21 cellular contexts compared by ENCODE assay signal in the genomic region with DNA sequence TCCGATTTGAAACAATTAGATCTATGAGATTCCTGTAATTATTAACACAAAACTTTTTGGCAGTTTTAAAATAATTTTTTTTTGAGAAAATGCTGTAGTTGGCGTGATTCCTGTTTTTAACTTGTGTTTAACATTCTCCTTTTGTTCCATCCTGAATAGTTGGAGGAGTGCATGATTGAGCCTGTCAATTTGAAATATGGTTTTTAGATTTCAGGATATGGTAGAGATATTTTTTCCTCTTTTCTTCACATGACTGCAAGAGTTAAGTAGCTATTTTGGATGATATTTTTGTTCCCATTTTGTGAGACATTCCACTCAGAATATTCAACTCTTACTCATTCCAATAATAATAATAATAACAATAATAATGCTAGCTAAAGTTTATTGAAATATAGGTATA.
DNase-seq lines count a peak whose midpoint lies in the region; ATAC-seq, FAIRE-seq and TF ChIP-seq lines count a peak whose summit lies in the region.
"Had no signal": no experiment of that assay in that cellular context is flagged by ENCODE, and none has a peak within 500 bp of the region (broad histone marks: within the 10 kb centered on the region; RNA-seq: fewer than 3 reads in every experiment).

No MANE protein-coding gene starts in this region.

- 73% methylated on average over 2 of the region's 2 CpGs for WGBS in SK-N-SH (ENCODE audit: low lambda C conversion rate)
- WGBS in K562 (ENCODE audit: insufficient coverage, low coverage, missing lambda C conversion rate): 85% methylated on average over 2 of the region's 2 CpGs
- WGBS in adrenal gland, 4 donors: 86 to 99% (median 91%) methylated on average over 2 of the region's 2 CpGs

- H3K9me3 ChIP-seq in SK-N-SH: no peaks in the 10 kb centered on the region
- H3K9me3 ChIP-seq in K562 (replicated peaks; ENCODE audit: control insufficient read depth, insufficient read depth, low read depth, low read length): no peaks in the 10 kb centered on the region
- H3K9me3 ChIP-seq in adrenal gland (replicated peaks in 1 of 3): no peaks in the 10 kb centered on the region
- H3K9me3 ChIP-seq: A549, Caco-2 had no signal

- BruUV-seq in K562 (replicated peaks; lab: Mats Ljungman, UMichigan): no TSS peak

- no peaks in the 10 kb centered on the region for H3K27me3 ChIP-seq in SK-N-SH (ENCODE audit: insufficient read depth)
- no peaks in the 10 kb centered on the region for H3K27me3 ChIP-seq in K562 (ENCODE audit: control insufficient read depth in 2 of 2, insufficient read depth in 2 of 2, low read length in 2 of 2)
- H3K27me3 ChIP-seq in adrenal gland: no peaks in the 10 kb centered on the region
- H3K27me3 ChIP-seq: BLaER1 treated with 17β-estradiol and CSF1 and Interleukin-3, amounts not matched to agents 10 nM and 100 nM had no signal

- no peak overlapping the region for H3K9ac ChIP-seq in SK-N-SH
- no peak overlapping the region for H3K9ac ChIP-seq in K562 (ENCODE audit: insufficient read depth in 1 of 2, low read depth in 2 of 2, low read length in 2 of 2)
- H3K9ac ChIP-seq: BLaER1 treated with 17β-estradiol and CSF1 and Interleukin-3, amounts not matched to agents 10 nM and 100 nM had no signal

- no peak for TF ChIP-seq CTCF in SK-N-SH (IDR thresholded peaks at IDR 0.05)
- TF ChIP-seq CTCF in K562 (IDR thresholded peaks at IDR 0.05 in 2 of 3, conservative IDR thresholded peaks at IDR 0.05 in 1 of 3; ENCODE audit: insufficient read depth in 2 of 3, low read depth in 1 of 3, low read length in 3 of 3): no peak
- TF ChIP-seq CTCF in adrenal gland (IDR thresholded peaks at IDR 0.05): no peak
- TF ChIP-seq CTCF in glutamatergic neuron (IDR thresholded peaks at IDR 0.05; ENCODE audit: partially characterized antibody, unreplicated experiment): no peak

- H3K27ac ChIP-seq in SK-N-SH (ENCODE audit: low read depth in 2 of 2, low read length in 1 of 2) (no peak overlapping the region), K562 (ENCODE audit: extremely low read depth, low read depth, low read length) (no peak overlapping the region), adrenal gland (no peak overlapping the region)
- H3K27ac ChIP-seq: 22Rv1; A549; BLaER1 treated with 17β-estradiol and CSF1 and Interleukin-3, amounts not matched to agents 10 nM and 100 nM; C4-2B had no signal

- H3K4me3 ChIP-seq in SK-N-SH (ENCODE audit: low read depth in 2 of 2, low read length in 1 of 2): no peak overlapping the region
- H3K4me3 ChIP-seq in K562: no peak overlapping the region
- no peak overlapping the region for H3K4me3 ChIP-seq in adrenal gland
- H3K4me3 ChIP-seq: A549; BLaER1 treated with 17β-estradiol and CSF1 and Interleukin-3, amounts not matched to agents 10 nM and 100 nM; GM12878 had no signal

- CTCF ChIA-PET in SK-N-SH (lab: Yijun Ruan, JAX): no interaction called here
- CTCF ChIA-PET in K562 (lab: Yijun Ruan, JAX; ENCODE audit: low intra/inter-chr PET ratio): no interaction called here

- POLR2A ChIA-PET in SK-N-SH (lab: Yijun Ruan, JAX) (no interaction called here), K562 (lab: Yijun Ruan, JAX) (interaction anchor here (0.6 kb wide), 1 partner anchor 189 kb away, joined by 3 read pairs; no protein-coding TSS in a partner anchor)

- H3K9me1 ChIP-seq in K562 (ENCODE audit: control insufficient read depth, insufficient read depth, low read length): no peaks in the 10 kb centered on the region

- TF ChIP-seq EP300 in SK-N-SH (IDR thresholded peaks at IDR 0.05; ENCODE audit: borderline replicate concordance in 1 of 2, low read depth in 1 of 2, low read length in 1 of 2): no peak
- no peak for TF ChIP-seq EP300 in K562 (IDR thresholded peaks at IDR 0.05; ENCODE audit: low read length)

- H3K36me3 ChIP-seq in SK-N-SH (replicated peaks in 1 of 2; ENCODE audit: control insufficient read depth in 1 of 2, insufficient read depth in 2 of 2, low read length in 1 of 2) (no peaks in the 10 kb centered on the region), K562 (ENCODE audit: control insufficient read depth, insufficient read depth, low read length) (no peaks in the 10 kb centered on the region), adrenal gland (replicated peaks in 1 of 2) (no peaks in the 10 kb centered on the region)
- H3K36me3 ChIP-seq: BLaER1 treated with 17β-estradiol and CSF1 and Interleukin-3, amounts not matched to agents 10 nM and 100 nM had no signal

- H3K79me2 ChIP-seq in SK-N-SH (ENCODE audit: insufficient read depth) (no peaks in the 10 kb centered on the region), K562 (ENCODE audit: control insufficient read depth, insufficient read depth, low read length) (no peaks in the 10 kb centered on the region)

- in situ Hi-C loops in K562 (cut with MboI): no loop called here

- H3K9me2 ChIP-seq in SK-N-SH: no peaks in the 10 kb centered on the region

- no peak for TF ChIP-seq RAD21 in SK-N-SH (IDR thresholded peaks at IDR 0.05; ENCODE audit: low read length)
- TF ChIP-seq RAD21 in K562 (CRISPR knock-in tag; conservative IDR thresholded peaks at IDR 0.05 in 1 of 2, IDR thresholded peaks at IDR 0.05 in 1 of 2): no peak

- ATAC-seq in SK-N-SH treated with all-trans-retinoic acid at 6 μM for 48 hours (no peak), K562 (no peak)
- ATAC-seq: A549; CD8-positive, alpha-beta T cell; GM12878 had no signal

- FAIRE-seq in K562 (lab: Jason Lieb, UNC): peak; percentile 49
- FAIRE-seq: A549, D721Med, G401.6, GM12878, GM12892, GM18507 had no signal

- no peak for TF ChIP-seq POLR2A in K562 (conservative IDR thresholded peaks at IDR 0.05)
- TF ChIP-seq POLR2A in adrenal gland (IDR thresholded peaks at IDR 0.05): no peak

- H3K9me3 Mint-ChIP-seq in glutamatergic neuron (ENCODE audit: unreplicated experiment): no peaks in the 10 kb centered on the region
- H3K9me3 Mint-ChIP-seq: CD4-positive, alpha-beta T cell; CD8-positive, alpha-beta T cell had no signal

- H3K4me3 Mint-ChIP-seq in glutamatergic neuron (ENCODE audit: unreplicated experiment): no peak overlapping the region
- H3K4me3 Mint-ChIP-seq: B cell; CD4-positive, alpha-beta T cell; CD8-positive, alpha-beta T cell had no signal

- H3F3A ChIP-seq in SK-N-SH (replicated peaks; ENCODE audit: insufficient read depth): no peaks in the 10 kb centered on the region

- peaks cover 5% of the 10 kb centered on the region for H3K4me1 Mint-ChIP-seq in glutamatergic neuron (ENCODE audit: low read depth, unreplicated experiment)

- H3K27me3 Mint-ChIP-seq in glutamatergic neuron (ENCODE audit: unreplicated experiment): no peaks in the 10 kb centered on the region
- H3K27me3 Mint-ChIP-seq: B cell; CD4-positive, alpha-beta T cell had no signal

- no peak overlapping the region for H3K27ac Mint-ChIP-seq in glutamatergic neuron (ENCODE audit: unreplicated experiment)
- H3K27ac Mint-ChIP-seq: B cell; CD4-positive, alpha-beta T cell; CD8-positive, alpha-beta T cell had no signal

- intact Hi-C loops in K562 (cut with micrococcal nuclease) (no loop called here), adrenal gland (cut with DNase I) (no loop called here)

- DNase-seq in SK-N-SH (no peak), K562 (ENCODE audit: extremely low read depth in 1 of 4, low spot score in 3 of 4) (no peak), adrenal gland (no peak), glutamatergic neuron (no peak)
- DNase-seq: AML-193; Caco-2; Calu3; CD4-positive, alpha-beta T cell; CD8-positive, alpha-beta T cell; DMS79 treated with DMSO at 0.1 percent for 48 hours had no signal

- H3K4me1 ChIP-seq in SK-N-SH (ENCODE audit: control insufficient read depth in 1 of 2, insufficient read depth in 2 of 2, low read depth in 1 of 2, low read length in 1 of 2) (peaks cover 0 to 5% of the 10 kb centered on the region in 2 experiments; a peak in 1 of 4 replicates), K562 (replicated peaks in 1 of 2; ENCODE audit: control insufficient read depth in 2 of 2, insufficient read depth in 2 of 2, low read length in 2 of 2) (peaks cover 4 to 10% of the 10 kb centered on the region in 2 experiments; a peak in 3 of 5 replicates), adrenal gland (replicated peaks in 1 of 2) (no peaks in the 10 kb centered on the region)
- H3K4me1 ChIP-seq: A549, Caco-2 had no signal

- H3K36me3 Mint-ChIP-seq in glutamatergic neuron (ENCODE audit: unreplicated experiment): no peaks in the 10 kb centered on the region
- H3K36me3 Mint-ChIP-seq: CD8-positive, alpha-beta T cell had no signal

- H4K20me1 ChIP-seq in SK-N-SH (ENCODE audit: insufficient read depth) (no peaks in the 10 kb centered on the region), K562 (replicated peaks; ENCODE audit: control insufficient read depth, insufficient read depth, low read length) (no peaks in the 10 kb centered on the region)
- H4K20me1 ChIP-seq: BLaER1 treated with 17β-estradiol and CSF1 and Interleukin-3, amounts not matched to agents 10 nM and 100 nM had no signal

- no peak overlapping the region for H2AFZ ChIP-seq in SK-N-SH (ENCODE audit: low read depth)
- H2AFZ ChIP-seq in K562 (ENCODE audit: low read depth, low read length): no peak overlapping the region

- H3K4me2 ChIP-seq in SK-N-SH: no peak overlapping the region
- no peak overlapping the region for H3K4me2 ChIP-seq in K562 (ENCODE audit: insufficient read depth, low read length)
- H3K4me2 ChIP-seq: A549; BLaER1 treated with 17β-estradiol and CSF1 and Interleukin-3, amounts not matched to agents 10 nM and 100 nM had no signal

TF ChIP-seq in SK-N-SH, 30 proteins besides CTCF, POLR2A, EP300 and RAD21 (continues in another document):
- TF ChIP-seq RFX5 (IDR thresholded peaks at IDR 0.05; ENCODE audit: low read length) (no peak), ELF1 (IDR thresholded peaks at IDR 0.05) (no peak), FOXM1 (IDR thresholded peaks at IDR 0.05; ENCODE audit: low read depth) (no peak)
- TF ChIP-seq, protein P1, sequence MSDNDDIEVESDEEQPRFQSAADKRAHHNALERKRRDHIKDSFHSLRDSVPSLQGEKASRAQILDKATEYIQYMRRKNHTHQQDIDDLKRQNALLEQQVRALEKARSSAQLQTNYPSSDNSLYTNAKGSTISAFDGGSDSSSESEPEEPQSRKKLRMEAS (IDR thresholded peaks at IDR 0.05; ENCODE audit: low read depth): no peak

TF ChIP-seq in SK-N-SH treated with all-trans-retinoic acid at 6 μM for 48 hours, 23 proteins besides CTCF, POLR2A, EP300 and RAD21 (continues in another document):
- TF ChIP-seq ZNF565 (CRISPR knock-in tag; conservative IDR thresholded peaks at IDR 0.05; ENCODE audit: low read depth) (no peak), ARNTL (CRISPR knock-in tag; IDR thresholded peaks at IDR 0.05; ENCODE audit: borderline replicate concordance, low read depth) (no peak), ZNF70 (CRISPR knock-in tag; IDR thresholded peaks at IDR 0.05) (no peak), ZFP3 (CRISPR knock-in tag; IDR thresholded peaks at IDR 0.05) (no peak)

TF ChIP-seq in K562, 482 proteins besides CTCF, POLR2A, EP300 and RAD21 (continues in another document):
- TF ChIP-seq RBM25 (IDR thresholded peaks at IDR 0.05; ENCODE audit: low read depth, low read length, severe bottlenecking) (no peak), MEIS2 (IDR thresholded peaks at IDR 0.05; ENCODE audit: partially characterized antibody) (peak; percentile 84), HDAC8 (tag; IDR thresholded peaks at IDR 0.05) (no peak), LEF1 (IDR thresholded peaks at IDR 0.05) (no peak)
